10 cellular contexts compared by ENCODE assay signal in the genomic region with DNA sequence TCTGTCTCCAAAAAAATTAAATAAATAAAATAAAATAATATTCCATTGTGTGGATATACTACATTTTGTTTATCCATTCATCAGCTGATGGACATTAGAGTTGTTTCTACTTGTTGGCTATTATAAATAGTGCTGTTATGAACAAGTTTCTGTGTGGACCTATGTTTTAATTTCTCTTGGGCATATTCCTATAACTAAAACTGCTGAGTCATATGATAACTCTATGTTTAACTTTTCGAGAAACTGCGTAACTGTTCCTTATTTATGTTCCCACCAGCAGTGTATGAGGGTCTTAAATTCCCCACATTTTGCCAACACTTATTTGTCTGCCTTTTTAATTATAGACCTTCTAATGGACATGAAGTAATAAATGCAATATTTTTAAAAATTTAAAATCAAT.
"Had no signal": no experiment of that assay in that cellular context is flagged by ENCODE, and none has a peak within 500 bp of the region (broad histone marks: within the 10 kb centered on the region; RNA-seq: fewer than 3 reads in every experiment).

No MANE protein-coding gene starts in this region.

- DNase-seq: H9, HFFc6, Karpas-422, KBM-7 had no signal

- H3K9ac ChIP-seq: KMS-11 had no signal

- H3K4me2 ChIP-seq: GM23338, KMS-11 had no signal

- H3K4me3 ChIP-seq: GM23338 had no signal

- H3K27ac ChIP-seq: KMS-11 had no signal

- FAIRE-seq: H1, H54, HTR-8/SVneo had no signal

- ATAC-seq: GM23338, HCT116 had no signal

- H2AFZ ChIP-seq: GM23338 had no signal
